Comparison of ENCODE assay signal across 11 cellular contexts in the genomic region with DNA sequence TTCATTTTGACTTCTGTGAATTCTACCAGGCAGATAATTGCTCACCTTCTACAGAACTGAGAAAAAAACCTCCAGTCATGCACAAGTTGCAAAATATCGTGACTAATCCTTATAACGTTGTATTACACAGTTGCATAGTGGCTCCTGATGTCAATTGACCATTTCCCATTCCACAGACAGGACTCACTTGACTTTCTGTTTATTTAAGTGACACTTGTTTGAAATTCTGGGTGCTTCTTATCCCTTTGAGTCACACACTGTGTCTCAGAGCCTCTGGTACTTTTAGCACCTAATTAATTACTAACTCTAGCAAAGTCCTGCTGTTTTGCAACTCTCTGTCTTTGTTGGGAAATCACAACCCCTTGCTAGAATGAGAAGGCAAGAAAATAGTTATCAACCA. TPM values are rescaled to one million over a fixed set of nuclear protein-coding genes. Genes with fewer than 3 reads are reported as not detected.
DNase-seq lines count a peak whose midpoint lies in the region; ATAC-seq and TF ChIP-seq lines count a peak whose summit lies in the region.
"Had no signal": no experiment of that assay in that cellular context is flagged by ENCODE, and none has a peak within 500 bp of the region (broad histone marks: within the 10 kb centered on the region; RNA-seq: fewer than 3 reads in every experiment).

No MANE protein-coding gene starts in this region.

- H3K27ac ChIP-seq in epithelial cell of prostate (peak overlapping the region; percentile 30), psoas muscle (no peak overlapping the region)
- H3K27ac ChIP-seq: heart left ventricle, right lobe of liver had no signal

- no peaks in the 10 kb centered on the region for H3K9me3 ChIP-seq in psoas muscle
- H3K9me3 ChIP-seq: heart left ventricle, right lobe of liver had no signal

- DNase-seq in Daoy (ENCODE audit: low read depth) (peak; percentile 29), NOMO-1 treated with dmso at 0.1 percent for 144 hours (lab: John Stamatoyannopoulos, UW; ENCODE audit: unreplicated experiment) (peak; percentile 80), epithelial cell of prostate (ENCODE audit: low read depth, low spot score) (peak; percentile 83), psoas muscle (no peak), DMS153 (lab: John Stamatoyannopoulos, UW) (no peak), erythroblast (lab: John Stamatoyannopoulos, UW) (no peak)
- DNase-seq: heart left ventricle, NCI-H69, right lobe of liver had no signal

- peak; percentile 64 to 94 (median 91) for ATAC-seq in psoas muscle
- no peak for ATAC-seq in GM19035 (IDR thresholded peaks at IDR 0.05; ENCODE audit: unreplicated experiment)
- ATAC-seq in HG02970 (IDR thresholded peaks at IDR 0.05; ENCODE audit: low FRiP score, unreplicated experiment): no peak
- ATAC-seq: right lobe of liver had no signal

- no peaks in the 10 kb centered on the region for H3K36me3 ChIP-seq in psoas muscle (ENCODE audit: insufficient read depth in 1 of 2, low read depth in 1 of 2)
- H3K36me3 ChIP-seq: heart left ventricle, right lobe of liver had no signal

- TF ChIP-seq CTCF in psoas muscle (IDR thresholded peaks at IDR 0.05): no peak

- TF ChIP-seq POLR2A in erythroblast (IDR thresholded peaks at IDR 0.05; ENCODE audit: low read length): no peak

- intact Hi-C loops in psoas muscle (cut with DNase I): no loop called here

- no peaks in the 10 kb centered on the region for H3K4me1 ChIP-seq in psoas muscle
- H3K4me1 ChIP-seq: heart left ventricle, right lobe of liver had no signal

- no peaks in the 10 kb centered on the region for H3K27me3 ChIP-seq in psoas muscle (ENCODE audit: insufficient read depth in 3 of 3, low read length in 2 of 3)
- H3K27me3 ChIP-seq: right lobe of liver had no signal

- no peak overlapping the region for H3K4me3 ChIP-seq in psoas muscle
- H3K4me3 ChIP-seq: heart left ventricle, right lobe of liver had no signal

- WGBS in psoas muscle, 3 donors: 32 to 46% (median 34%) methylated on average over 2 of the region's 2 CpGs

RNA-seq across cellular contexts. Expression of gene RSPO3, which starts 16.2 kb away (rescaled TPM):
- total RNA-seq in Daoy (2014; rRNA removed; shearing (Covaris generic)): not detected in 2 replicates
- 10 to 100 TPM; 12.6 to 28.3 (median 25.7) TPM for total RNA-seq in psoas muscle
- 10 to 100 TPM; 20.6 to 32.1 (median 27.4) TPM for polyA plus RNA-seq in psoas muscle

Comparison
In these comparisons a context has a peak if more than half of its experiments do, and no peak if none do; other contexts are left out.
1. DNase-seq: peak in Daoy (single experiment), NOMO-1 treated with dmso at 0.1 percent for 144 hours (single experiment) and epithelial cell of prostate (single experiment); none in psoas muscle (0 of 2), DMS153 (single experiment) and erythroblast (0 of 2).
2. ATAC-seq: peak in psoas muscle (4 of 4); none in GM19035 (single experiment) and HG02970 (single experiment).
3. RNA of gene RSPO3, which starts 16.2 kb away (total RNA-seq): 12.6 to 28.3 TPM in psoas muscle; not detected in Daoy; every median in the first group is over 10 times any median in the second.